Comparison of ENCODE assay signal across 3 cellular contexts in genomic region chr1:33439662-33440061, GRCh38.
TF ChIP-seq lines count a peak whose summit lies in the region.

No MANE protein-coding gene starts in this region.

TF ChIP-seq in GM23338, 12 proteins besides CTCF, POLR2A, EP300 and RAD21 (continues in another document):
- TF ChIP-seq ETS1 (IDR thresholded peaks at IDR 0.05): no peak
- TF ChIP-seq NANOG (IDR thresholded peaks at IDR 0.05; ENCODE audit: borderline replicate concordance): no peak
- TF ChIP-seq ZNF114 (CRISPR knock-in tag; IDR thresholded peaks at IDR 0.05): no peak
- no peak for TF ChIP-seq EZH2 (IDR thresholded peaks at IDR 0.05; ENCODE audit: low read depth, unreplicated experiment)
- TF ChIP-seq EZH2phosphoT487 (IDR thresholded peaks at IDR 0.05; ENCODE audit: unreplicated experiment): no peak
- TF ChIP-seq REST (IDR thresholded peaks at IDR 0.05; ENCODE audit: unreplicated experiment): no peak

TF ChIP-seq in IMR-90, 13 proteins besides CTCF, POLR2A, EP300 and RAD21:
- TF ChIP-seq ELK1 (IDR thresholded peaks at IDR 0.05; ENCODE audit: borderline replicate concordance, low read depth, low read length): no peak
- TF ChIP-seq RFX5 (IDR thresholded peaks at IDR 0.05; ENCODE audit: low read depth, low read length): no peak
- no peak for TF ChIP-seq RCOR1 (IDR thresholded peaks at IDR 0.05; ENCODE audit: insufficient replicate concordance, low read length)
- no peak for TF ChIP-seq NFE2L2 (IDR thresholded peaks at IDR 0.05; ENCODE audit: low read depth, low read length)
- no peak for TF ChIP-seq BHLHE40 (IDR thresholded peaks at IDR 0.05; ENCODE audit: low read depth, low read length)
- no peak for TF ChIP-seq SMC3 (IDR thresholded peaks at IDR 0.05; ENCODE audit: low read depth, low read length)
- TF ChIP-seq MXI1 (IDR thresholded peaks at IDR 0.05; ENCODE audit: borderline replicate concordance, low read depth, low read length): no peak
- no peak for TF ChIP-seq MAFK (IDR thresholded peaks at IDR 0.05; ENCODE audit: low read depth, low read length)
- no peak for TF ChIP-seq CEBPB (IDR thresholded peaks at IDR 0.05; ENCODE audit: low read depth, low read length)
- TF ChIP-seq CHD1 (IDR thresholded peaks at IDR 0.05; ENCODE audit: low read depth, low read length): no peak
- no peak for TF ChIP-seq USF2 (IDR thresholded peaks at IDR 0.05; ENCODE audit: low read depth, low read length)
- no peak for TF ChIP-seq MAZ (IDR thresholded peaks at IDR 0.05; ENCODE audit: borderline replicate concordance, low read depth, low read length)
- no peak for TF ChIP-seq FOS (IDR thresholded peaks at IDR 0.05; ENCODE audit: low read depth, low read length)

TF ChIP-seq in K562, 482 proteins besides CTCF, POLR2A, EP300 and RAD21:
- no peak for TF ChIP-seq KDM4B (IDR thresholded peaks at IDR 0.05; ENCODE audit: borderline replicate concordance in 2 of 2, low read depth in 1 of 2)
- peak; percentile 96 for TF ChIP-seq ZNF24 (IDR thresholded peaks at IDR 0.05)
